In the genomic region with DNA sequence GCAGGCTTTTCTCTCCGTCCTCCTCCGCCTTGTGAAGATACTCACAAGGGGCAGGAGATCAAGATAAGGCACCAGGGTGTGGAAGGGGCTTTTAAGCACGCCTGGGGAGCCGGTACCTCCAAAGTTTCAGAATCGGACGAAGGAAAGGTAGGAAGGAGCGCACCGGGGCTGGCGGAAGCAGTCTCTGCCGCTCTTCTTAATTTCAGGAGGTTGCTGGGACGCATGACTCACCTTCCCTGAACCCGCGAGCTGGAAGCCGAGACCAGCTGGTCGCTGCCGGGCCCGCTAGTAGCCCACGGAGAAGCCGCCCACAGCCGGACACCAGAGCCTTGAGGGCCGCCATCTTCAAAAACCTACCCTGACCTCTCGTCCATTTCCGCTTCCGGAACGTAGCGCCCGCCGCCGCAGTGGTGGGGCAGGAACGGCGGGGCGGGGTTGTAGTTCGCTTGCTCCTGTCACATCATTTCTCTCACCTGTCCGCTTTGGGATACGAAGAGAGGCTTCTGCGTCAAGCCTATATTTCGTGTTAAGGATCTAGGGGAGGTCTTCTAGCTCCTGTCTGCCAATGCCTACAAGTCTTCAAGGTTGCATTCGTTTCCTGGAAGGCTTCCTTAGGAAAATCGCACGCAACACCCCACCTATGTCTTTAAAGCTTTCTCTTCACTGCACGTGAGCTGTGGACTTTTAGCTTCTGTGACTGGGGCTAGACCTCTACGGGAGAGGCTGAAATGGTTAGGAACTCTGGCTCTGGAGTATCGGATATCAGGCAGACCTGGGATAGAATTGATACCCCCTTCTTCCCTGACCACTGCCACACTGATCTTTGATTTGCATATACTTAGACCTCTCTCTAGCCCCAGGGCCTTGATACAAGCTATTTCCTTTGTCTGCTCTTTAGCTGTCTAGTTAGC, we compare ENCODE assay signal across 8 cellular contexts. TPM values are rescaled to one million over a fixed set of nuclear protein-coding genes. Genes with fewer than 3 reads are reported as not detected.
A peak's percentile ranks its signal among the peaks of the same experiment; 100 is the strongest.
DNase-seq lines count a peak whose midpoint lies in the region; ATAC-seq and TF ChIP-seq lines count a peak whose summit lies in the region.

A gene (minus strand): TSS at position 355 of the 911 bp plus-strand sequence. CDS start 12 bp downstream, at position 343.

- H3K9me3 Mint-ChIP-seq in HFFc6 (no peaks in the 10 kb centered on the region), type B pancreatic cell (no peaks in the 10 kb centered on the region)
- no peaks in the 10 kb centered on the region for H3K9me3 Mint-ChIP-seq in activated naive CD8-positive, alpha-beta T cell treated with anti-CD3 and anti-CD28 coated beads, Interleukin-2, amount 50 U/mL, for 24 hours

- no peaks in the 10 kb centered on the region; the same call in 1 of the 2 replicates for H3K27me3 Mint-ChIP-seq in HFFc6 (ENCODE audit: insufficient read depth)
- H3K27me3 Mint-ChIP-seq in activated naive CD8-positive, alpha-beta T cell treated with anti-CD3 and anti-CD28 coated beads, Interleukin-2, amount 50 U/mL, for 24 hours: no peaks in the 10 kb centered on the region
- no peaks in the 10 kb centered on the region for H3K27me3 Mint-ChIP-seq in type B pancreatic cell

- peak within 1 kb of the TSS; percentile 98 for H3K4me3 Mint-ChIP-seq in HFFc6
- H3K4me3 Mint-ChIP-seq in activated naive CD8-positive, alpha-beta T cell treated with anti-CD3 and anti-CD28 coated beads, Interleukin-2, amount 50 U/mL, for 24 hours: peak within 1 kb of the TSS; percentile 90
- peak within 1 kb of the TSS; percentile 96 for H3K4me3 Mint-ChIP-seq in type B pancreatic cell

- TF ChIP-seq CTCF in GM12864 (IDR thresholded peaks at IDR 0.05; ENCODE audit: low read depth, low read length, missing control alignments) (no peak), HFFc6 (IDR thresholded peaks at IDR 0.05) (no peak), NB4 (IDR thresholded peaks at IDR 0.05; ENCODE audit: low read depth, low read length) (no peak), type B pancreatic cell (conservative IDR thresholded peaks at IDR 0.05) (no peak)

- H3K4me1 Mint-ChIP-seq in HFFc6 (ENCODE audit: low read depth) (peaks cover 38% of the 10 kb centered on the region), type B pancreatic cell (ENCODE audit: unreplicated experiment) (peaks cover 47% of the 10 kb centered on the region)
- H3K4me1 Mint-ChIP-seq in activated naive CD8-positive, alpha-beta T cell treated with anti-CD3 and anti-CD28 coated beads, Interleukin-2, amount 50 U/mL, for 24 hours: peaks cover 50% of the 10 kb centered on the region

- intact Hi-C loops in cardiac septum (cut with DNase I): loop anchor here (2.0 kb wide), 1 partner anchor 15 kb away; no protein-coding TSS in a partner anchor
- intact Hi-C loops in posterior cingulate gyrus (cut with DNase I): no loop called here

- H3K4me3 ChIP-seq in GM12864 (ENCODE audit: low read depth, low read length) (peak within 1 kb of the TSS; percentile 82), NB4 (ENCODE audit: low read depth, low read length) (peak within 1 kb of the TSS; percentile 89)

- TF ChIP-seq POLR2A in NB4 (IDR thresholded peaks at IDR 0.05; ENCODE audit: extremely low read depth, insufficient read length): peak; percentile 76

- peak within 1 kb of the TSS; percentile 91 for H3K27ac Mint-ChIP-seq in HFFc6
- H3K27ac Mint-ChIP-seq in activated naive CD8-positive, alpha-beta T cell treated with anti-CD3 and anti-CD28 coated beads, Interleukin-2, amount 50 U/mL, for 24 hours: peak within 1 kb of the TSS; percentile 84
- peak within 1 kb of the TSS; percentile 90 for H3K27ac Mint-ChIP-seq in type B pancreatic cell

- peak; percentile 96 for ATAC-seq in activated naive CD8-positive, alpha-beta T cell treated with anti-CD3 and anti-CD28 coated beads, Interleukin-2, amount 50 U/mL, for 24 hours

- DNase-seq in GM12864 (ENCODE audit: low read depth) (no peak), HFFc6 (peak; percentile 78), NB4 (ENCODE audit: low read depth) (peak; percentile 84), T follicular helper cell (ENCODE audit: low read depth) (peak; percentile 61), cardiac septum (ENCODE audit: low spot score) (peak; percentile 91), posterior cingulate gyrus (peak; percentile 80 to 98 (median 90)), type B pancreatic cell (ENCODE audit: extremely low spot score, unreplicated experiment) (peak; percentile 82)
- DNase-seq in activated naive CD8-positive, alpha-beta T cell treated with anti-CD3 and anti-CD28 coated beads, Interleukin-2, amount 50 U/mL, for 24 hours: peak; percentile 85

- H3K36me3 Mint-ChIP-seq in HFFc6 (ENCODE audit: low read depth) (peaks cover 10% of the 10 kb centered on the region; the same call in 1 of the 2 replicates), type B pancreatic cell (peaks cover 12% of the 10 kb centered on the region)
- peaks cover 2% of the 10 kb centered on the region for H3K36me3 Mint-ChIP-seq in activated naive CD8-positive, alpha-beta T cell treated with anti-CD3 and anti-CD28 coated beads, Interleukin-2, amount 50 U/mL, for 24 hours (ENCODE audit: low read depth)

RNA-seq across cellular contexts. Expression of the gene that starts here (rescaled TPM):
- 10 to 100 TPM; 34.3 to 42.8 (median 38.3) TPM for total RNA-seq in HFFc6 (2021; fragmentation: NEBNext Ultra II Directional; extraction: Animal tissue kit (Norgen Biotek cat#: 25700))
- 38.4 TPM for total RNA-seq in cardiac septum
- total RNA-seq in type B pancreatic cell (ENCODE audit: low replicate concordance): 43.7 and 49.1 TPM in 2 replicates
